Comparison of ENCODE assay signal across 1 cellular context in the genomic region with DNA sequence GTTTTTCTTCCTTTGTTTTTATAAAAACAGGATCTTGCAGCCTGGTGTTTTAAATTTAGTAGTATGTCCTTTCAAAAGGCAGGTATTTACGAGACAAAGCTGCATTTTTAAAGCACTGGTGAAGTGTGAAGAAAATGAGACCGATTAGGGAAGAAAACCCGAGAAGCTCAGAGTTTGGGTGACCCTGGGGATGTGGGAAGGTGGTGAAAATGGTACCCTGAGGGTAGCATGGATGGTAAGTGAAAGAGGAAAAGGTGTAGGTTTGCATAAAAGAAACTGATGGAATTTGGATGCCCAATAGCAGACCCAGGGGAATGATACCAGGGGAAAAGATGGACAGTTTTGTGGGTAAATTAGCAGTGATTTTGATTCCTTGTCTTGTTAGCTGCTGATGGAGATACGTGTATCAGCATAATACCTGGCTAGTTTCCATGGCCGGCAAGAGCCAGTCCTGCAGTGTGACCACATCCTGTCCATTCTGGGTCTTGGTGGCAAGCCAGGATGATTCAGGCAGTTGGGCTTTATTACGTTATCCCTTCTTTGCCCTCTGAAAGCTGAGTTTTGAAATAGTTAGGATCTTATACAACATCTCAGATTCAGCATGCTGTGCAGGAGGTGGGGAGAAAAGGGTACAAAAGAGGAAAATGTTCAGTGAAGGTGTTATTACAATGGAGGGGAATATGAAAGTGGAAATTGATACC.
A peak's percentile ranks its signal among the peaks of the same experiment; 100 is the strongest.
TF ChIP-seq lines count a peak whose summit lies in the region.

No MANE protein-coding gene starts in this region.

TF ChIP-seq in HEK293, 187 proteins besides CTCF, POLR2A, EP300 and RAD21 (continued from another document and continues in another):
- TF ChIP-seq ZFHX2 (tag by site-specific recombination; conservative IDR thresholded peaks at IDR 0.05) (no peak), ZFP41 (tag by site-specific recombination; IDR thresholded peaks at IDR 0.05; ENCODE audit: borderline replicate concordance) (no peak), ZNF202 (tag by site-specific recombination; IDR thresholded peaks at IDR 0.05; ENCODE audit: borderline replicate concordance) (no peak), ZBTB17 (tag by site-specific recombination; IDR thresholded peaks at IDR 0.05) (peak; percentile 75), KLF8 (tag by site-specific recombination; IDR thresholded peaks at IDR 0.05) (no peak), ZNF404 (tag by site-specific recombination; IDR thresholded peaks at IDR 0.05) (no peak), ZNF214 (tag by site-specific recombination; IDR thresholded peaks at IDR 0.05; ENCODE audit: borderline replicate concordance) (no peak), HOXD13 (CRISPR knock-in tag; IDR thresholded peaks at IDR 0.05; ENCODE audit: borderline replicate concordance) (no peak), KLF9 (tag by site-specific recombination; IDR thresholded peaks at IDR 0.05; ENCODE audit: low read depth) (no peak), ZNF426 (tag by site-specific recombination; IDR thresholded peaks at IDR 0.05) (no peak), WT1 (tag by site-specific recombination; IDR thresholded peaks at IDR 0.05) (no peak), ZBTB7A (tag by site-specific recombination; IDR thresholded peaks at IDR 0.05; ENCODE audit: low read depth) (no peak), ZBTB48 (tag by site-specific recombination; IDR thresholded peaks at IDR 0.05) (no peak), ZNF610 (tag by site-specific recombination; IDR thresholded peaks at IDR 0.05; ENCODE audit: borderline replicate concordance) (no peak), ZNF544 (tag by site-specific recombination; IDR thresholded peaks at IDR 0.05) (no peak), SETDB1 (IDR thresholded peaks at IDR 0.05; ENCODE audit: insufficient read length, low read length) (no peak), ZNF169 (tag by site-specific recombination; IDR thresholded peaks at IDR 0.05) (no peak), ZNF292 (tag by site-specific recombination; IDR thresholded peaks at IDR 0.05; ENCODE audit: borderline replicate concordance, low read depth) (no peak), HOXC10 (CRISPR knock-in tag; IDR thresholded peaks at IDR 0.05) (no peak), ZNF184 (tag by site-specific recombination; IDR thresholded peaks at IDR 0.05) (peak; percentile 61), ZNF600 (tag by site-specific recombination; IDR thresholded peaks at IDR 0.05) (peak; percentile 81), ZNF274 (IDR thresholded peaks at IDR 0.05; ENCODE audit: low read length) (no peak), ZNF274 (tag by site-specific recombination; IDR thresholded peaks at IDR 0.05; ENCODE audit: borderline replicate concordance) (no peak), ZNF624 (tag by site-specific recombination; IDR thresholded peaks at IDR 0.05) (no peak), KLF16 (tag by site-specific recombination; IDR thresholded peaks at IDR 0.05) (no peak), ZNF654 (tag by site-specific recombination; IDR thresholded peaks at IDR 0.05; ENCODE audit: low read depth) (no peak), ZNF311 (tag by site-specific recombination; IDR thresholded peaks at IDR 0.05; ENCODE audit: borderline replicate concordance) (no peak), ZNF660 (tag by site-specific recombination; IDR thresholded peaks at IDR 0.05) (peak; percentile 79), ZNF658 (tag by site-specific recombination; IDR thresholded peaks at IDR 0.05) (no peak), ZNF138 (tag by site-specific recombination; IDR thresholded peaks at IDR 0.05; ENCODE audit: borderline replicate concordance) (no peak), ZBTB1 (tag by site-specific recombination; IDR thresholded peaks at IDR 0.05) (no peak), ZNF239 (tag by site-specific recombination; IDR thresholded peaks at IDR 0.05) (no peak), ZNF76 (tag by site-specific recombination; IDR thresholded peaks at IDR 0.05; ENCODE audit: borderline replicate concordance, low read depth) (no peak), KLF7 (tag by site-specific recombination; IDR thresholded peaks at IDR 0.05; ENCODE audit: borderline replicate concordance) (no peak), ZBTB21 (tag by site-specific recombination; IDR thresholded peaks at IDR 0.05) (peak; percentile 65)
- TF ChIP-seq, protein P1, sequence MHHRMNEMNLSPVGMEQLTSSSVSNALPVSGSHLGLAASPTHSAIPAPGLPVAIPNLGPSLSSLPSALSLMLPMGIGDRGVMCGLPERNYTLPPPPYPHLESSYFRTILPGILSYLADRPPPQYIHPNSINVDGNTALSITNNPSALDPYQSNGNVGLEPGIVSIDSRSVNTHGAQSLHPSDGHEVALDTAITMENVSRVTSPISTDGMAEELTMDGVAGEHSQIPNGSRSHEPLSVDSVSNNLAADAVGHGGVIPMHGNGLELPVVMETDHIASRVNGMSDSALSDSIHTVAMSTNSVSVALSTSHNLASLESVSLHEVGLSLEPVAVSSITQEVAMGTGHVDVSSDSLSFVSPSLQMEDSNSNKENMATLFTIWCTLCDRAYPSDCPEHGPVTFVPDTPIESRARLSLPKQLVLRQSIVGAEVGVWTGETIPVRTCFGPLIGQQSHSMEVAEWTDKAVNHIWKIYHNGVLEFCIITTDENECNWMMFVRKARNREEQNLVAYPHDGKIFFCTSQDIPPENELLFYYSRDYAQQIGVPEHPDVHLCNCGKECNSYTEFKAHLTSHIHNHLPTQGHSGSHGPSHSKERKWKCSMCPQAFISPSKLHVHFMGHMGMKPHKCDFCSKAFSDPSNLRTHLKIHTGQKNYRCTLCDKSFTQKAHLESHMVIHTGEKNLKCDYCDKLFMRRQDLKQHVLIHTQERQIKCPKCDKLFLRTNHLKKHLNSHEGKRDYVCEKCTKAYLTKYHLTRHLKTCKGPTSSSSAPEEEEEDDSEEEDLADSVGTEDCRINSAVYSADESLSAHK (tag by site-specific recombination; IDR thresholded peaks at IDR 0.05), result no peak
- TF ChIP-seq, protein P2, sequence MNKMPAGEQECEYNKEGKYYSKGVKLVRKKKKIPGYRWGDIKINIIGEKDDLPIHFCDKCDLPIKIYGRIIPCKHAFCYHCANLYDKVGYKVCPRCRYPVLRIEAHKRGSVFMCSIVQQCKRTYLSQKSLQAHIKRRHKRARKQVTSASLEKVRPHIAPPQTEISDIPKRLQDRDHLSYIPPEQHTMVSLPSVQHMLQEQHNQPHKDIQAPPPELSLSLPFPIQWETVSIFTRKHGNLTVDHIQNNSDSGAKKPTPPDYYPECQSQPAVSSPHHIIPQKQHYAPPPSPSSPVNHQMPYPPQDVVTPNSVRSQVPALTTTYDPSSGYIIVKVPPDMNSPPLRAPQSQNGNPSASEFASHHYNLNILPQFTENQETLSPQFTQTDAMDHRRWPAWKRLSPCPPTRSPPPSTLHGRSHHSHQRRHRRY (tag by site-specific recombination; IDR thresholded peaks at IDR 0.05), result no peak
- TF ChIP-seq, protein P3, sequence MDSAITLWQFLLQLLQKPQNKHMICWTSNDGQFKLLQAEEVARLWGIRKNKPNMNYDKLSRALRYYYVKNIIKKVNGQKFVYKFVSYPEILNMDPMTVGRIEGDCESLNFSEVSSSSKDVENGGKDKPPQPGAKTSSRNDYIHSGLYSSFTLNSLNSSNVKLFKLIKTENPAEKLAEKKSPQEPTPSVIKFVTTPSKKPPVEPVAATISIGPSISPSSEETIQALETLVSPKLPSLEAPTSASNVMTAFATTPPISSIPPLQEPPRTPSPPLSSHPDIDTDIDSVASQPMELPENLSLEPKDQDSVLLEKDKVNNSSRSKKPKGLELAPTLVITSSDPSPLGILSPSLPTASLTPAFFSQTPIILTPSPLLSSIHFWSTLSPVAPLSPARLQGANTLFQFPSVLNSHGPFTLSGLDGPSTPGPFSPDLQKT (IDR thresholded peaks at IDR 0.05; ENCODE audit: borderline replicate concordance, low read depth, low read length), result no peak
- TF ChIP-seq, protein P4, sequence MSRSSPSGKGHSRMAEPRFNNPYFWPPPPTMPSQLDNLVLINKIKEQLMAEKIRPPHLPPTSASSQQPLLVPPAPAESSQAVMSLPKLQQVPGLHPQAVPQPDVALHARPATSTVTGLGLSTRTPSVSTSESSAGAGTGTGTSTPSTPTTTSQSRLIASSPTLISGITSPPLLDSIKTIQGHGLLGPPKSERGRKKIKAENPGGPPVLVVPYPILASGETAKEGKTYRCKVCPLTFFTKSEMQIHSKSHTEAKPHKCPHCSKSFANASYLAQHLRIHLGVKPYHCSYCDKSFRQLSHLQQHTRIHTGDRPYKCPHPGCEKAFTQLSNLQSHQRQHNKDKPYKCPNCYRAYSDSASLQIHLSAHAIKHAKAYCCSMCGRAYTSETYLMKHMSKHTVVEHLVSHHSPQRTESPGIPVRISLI (tag by site-specific recombination; IDR thresholded peaks at IDR 0.05), result no peak
- TF ChIP-seq, protein P5, sequence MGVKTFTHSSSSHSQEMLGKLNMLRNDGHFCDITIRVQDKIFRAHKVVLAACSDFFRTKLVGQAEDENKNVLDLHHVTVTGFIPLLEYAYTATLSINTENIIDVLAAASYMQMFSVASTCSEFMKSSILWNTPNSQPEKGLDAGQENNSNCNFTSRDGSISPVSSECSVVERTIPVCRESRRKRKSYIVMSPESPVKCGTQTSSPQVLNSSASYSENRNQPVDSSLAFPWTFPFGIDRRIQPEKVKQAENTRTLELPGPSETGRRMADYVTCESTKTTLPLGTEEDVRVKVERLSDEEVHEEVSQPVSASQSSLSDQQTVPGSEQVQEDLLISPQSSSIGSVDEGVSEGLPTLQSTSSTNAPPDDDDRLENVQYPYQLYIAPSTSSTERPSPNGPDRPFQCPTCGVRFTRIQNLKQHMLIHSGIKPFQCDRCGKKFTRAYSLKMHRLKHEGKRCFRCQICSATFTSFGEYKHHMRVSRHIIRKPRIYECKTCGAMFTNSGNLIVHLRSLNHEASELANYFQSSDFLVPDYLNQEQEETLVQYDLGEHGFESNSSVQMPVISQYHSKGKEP (tag by site-specific recombination; IDR thresholded peaks at IDR 0.05), result no peak
- TF ChIP-seq, protein P6, sequence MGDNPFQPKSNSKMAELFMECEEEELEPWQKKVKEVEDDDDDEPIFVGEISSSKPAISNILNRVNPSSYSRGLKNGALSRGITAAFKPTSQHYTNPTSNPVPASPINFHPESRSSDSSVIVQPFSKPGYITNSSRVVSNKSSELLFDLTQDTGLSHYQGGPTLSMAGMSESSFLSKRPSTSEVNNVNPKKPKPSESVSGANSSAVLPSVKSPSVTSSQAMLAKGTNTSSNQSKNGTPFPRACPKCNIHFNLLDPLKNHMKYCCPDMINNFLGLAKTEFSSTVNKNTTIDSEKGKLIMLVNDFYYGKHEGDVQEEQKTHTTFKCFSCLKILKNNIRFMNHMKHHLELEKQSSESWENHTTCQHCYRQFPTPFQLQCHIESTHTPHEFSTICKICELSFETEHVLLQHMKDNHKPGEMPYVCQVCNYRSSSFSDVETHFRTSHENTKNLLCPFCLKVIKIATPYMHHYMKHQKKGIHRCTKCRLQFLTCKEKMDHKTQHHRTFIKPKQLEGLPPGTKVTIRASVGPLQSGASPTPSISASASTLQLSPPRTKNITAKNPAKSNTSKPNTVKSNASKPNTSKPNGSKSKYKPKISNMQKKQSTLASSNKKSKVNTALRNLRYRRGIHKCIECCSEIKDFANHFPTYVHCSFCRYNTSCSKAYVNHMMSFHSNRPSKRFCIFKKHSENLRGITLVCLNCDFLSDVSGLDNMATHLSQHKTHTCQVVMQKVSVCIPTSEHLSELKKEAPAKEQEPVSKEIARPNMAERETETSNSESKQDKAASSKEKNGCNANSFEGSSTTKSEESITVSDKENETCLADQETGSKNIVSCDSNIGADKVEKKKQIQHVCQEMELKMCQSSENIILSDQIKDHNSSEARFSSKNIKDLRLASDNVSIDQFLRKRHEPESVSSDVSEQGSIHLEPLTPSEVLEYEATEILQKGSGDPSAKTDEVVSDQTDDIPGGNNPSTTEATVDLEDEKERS (tag by site-specific recombination; IDR thresholded peaks at IDR 0.05), result no peak
- TF ChIP-seq, protein P7, sequence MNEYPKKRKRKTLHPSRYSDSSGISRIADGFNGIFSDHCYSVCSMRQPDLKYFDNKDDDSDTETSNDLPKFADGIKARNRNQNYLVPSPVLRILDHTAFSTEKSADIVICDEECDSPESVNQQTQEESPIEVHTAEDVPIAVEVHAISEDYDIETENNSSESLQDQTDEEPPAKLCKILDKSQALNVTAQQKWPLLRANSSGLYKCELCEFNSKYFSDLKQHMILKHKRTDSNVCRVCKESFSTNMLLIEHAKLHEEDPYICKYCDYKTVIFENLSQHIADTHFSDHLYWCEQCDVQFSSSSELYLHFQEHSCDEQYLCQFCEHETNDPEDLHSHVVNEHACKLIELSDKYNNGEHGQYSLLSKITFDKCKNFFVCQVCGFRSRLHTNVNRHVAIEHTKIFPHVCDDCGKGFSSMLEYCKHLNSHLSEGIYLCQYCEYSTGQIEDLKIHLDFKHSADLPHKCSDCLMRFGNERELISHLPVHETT (tag by site-specific recombination; IDR thresholded peaks at IDR 0.05), result no peak
- TF ChIP-seq, protein P8, sequence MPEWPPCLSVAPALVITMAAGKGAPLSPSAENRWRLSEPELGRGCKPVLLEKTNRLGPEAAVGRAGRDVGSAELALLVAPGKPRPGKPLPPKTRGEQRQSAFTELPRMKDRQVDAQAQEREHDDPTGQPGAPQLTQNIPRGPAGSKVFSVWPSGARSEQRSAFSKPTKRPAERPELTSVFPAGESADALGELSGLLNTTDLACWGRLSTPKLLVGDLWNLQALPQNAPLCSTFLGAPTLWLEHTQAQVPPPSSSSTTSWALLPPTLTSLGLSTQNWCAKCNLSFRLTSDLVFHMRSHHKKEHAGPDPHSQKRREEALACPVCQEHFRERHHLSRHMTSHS (tag by site-specific recombination; IDR thresholded peaks at IDR 0.05), result no peak
- TF ChIP-seq, protein P9, sequence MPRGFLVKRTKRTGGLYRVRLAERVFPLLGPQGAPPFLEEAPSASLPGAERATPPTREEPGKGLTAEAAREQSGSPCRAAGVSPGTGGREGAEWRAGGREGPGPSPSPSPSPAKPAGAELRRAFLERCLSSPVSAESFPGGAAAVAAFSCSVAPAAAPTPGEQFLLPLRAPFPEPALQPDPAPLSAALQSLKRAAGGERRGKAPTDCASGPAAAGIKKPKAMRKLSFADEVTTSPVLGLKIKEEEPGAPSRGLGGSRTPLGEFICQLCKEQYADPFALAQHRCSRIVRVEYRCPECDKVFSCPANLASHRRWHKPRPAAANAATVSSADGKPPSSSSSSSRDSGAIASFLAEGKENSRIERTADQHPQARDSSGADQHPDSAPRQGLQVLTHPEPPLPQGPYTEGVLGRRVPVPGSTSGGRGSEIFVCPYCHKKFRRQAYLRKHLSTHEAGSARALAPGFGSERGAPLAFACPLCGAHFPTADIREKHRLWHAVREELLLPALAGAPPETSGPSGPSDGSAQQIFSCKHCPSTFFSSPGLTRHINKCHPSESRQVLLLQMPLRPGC (tag by site-specific recombination; IDR thresholded peaks at IDR 0.05), result no peak
- TF ChIP-seq, protein P10, sequence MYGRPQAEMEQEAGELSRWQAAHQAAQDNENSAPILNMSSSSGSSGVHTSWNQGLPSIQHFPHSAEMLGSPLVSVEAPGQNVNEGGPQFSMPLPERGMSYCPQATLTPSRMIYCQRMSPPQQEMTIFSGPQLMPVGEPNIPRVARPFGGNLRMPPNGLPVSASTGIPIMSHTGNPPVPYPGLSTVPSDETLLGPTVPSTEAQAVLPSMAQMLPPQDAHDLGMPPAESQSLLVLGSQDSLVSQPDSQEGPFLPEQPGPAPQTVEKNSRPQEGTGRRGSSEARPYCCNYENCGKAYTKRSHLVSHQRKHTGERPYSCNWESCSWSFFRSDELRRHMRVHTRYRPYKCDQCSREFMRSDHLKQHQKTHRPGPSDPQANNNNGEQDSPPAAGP (tag by site-specific recombination; IDR thresholded peaks at IDR 0.05), result no peak
